ENCODE assay signal across 10 cellular contexts in genomic region chr20:45470939-45471338, GRCh38. TPM values are rescaled to one million over a fixed set of nuclear protein-coding genes. Genes with fewer than 3 reads are reported as not detected.
DNase-seq lines count a peak whose midpoint lies in the region; ATAC-seq, FAIRE-seq and TF ChIP-seq lines count a peak whose summit lies in the region.
"Had no signal": no experiment of that assay in that cellular context is flagged by ENCODE, and none has a peak within 500 bp of the region (broad histone marks: within the 10 kb centered on the region; RNA-seq: fewer than 3 reads in every experiment).

No MANE protein-coding gene starts in this region.

- H3K4me1 Mint-ChIP-seq in T-cell, result peaks cover 0 to 13% (median 13%) of the 10 kb centered on the region in 3 donors

- H3K4me3 ChIP-seq in AG04450 (ENCODE audit: low read depth, low read length), result no peak overlapping the region
- H3K4me3 ChIP-seq in right atrium auricular region, result peak overlapping the region; percentile 27 to 52
- peak overlapping the region in 6 of 7 experiments; percentile 22 to 38 (median 31) for H3K4me3 ChIP-seq in skin epidermis

- POLR2A ChIA-PET in AG04450 (lab: Yijun Ruan, JAX), result no interaction called here
- POLR2A ChIA-PET in T-cell (lab: Charles Lee), result no interaction called here

- H3K27ac Mint-ChIP-seq in T-cell, result no peak overlapping the region

- H3K27me3 ChIP-seq in AG04450 (ENCODE audit: control insufficient read depth, insufficient read depth, low read length), result peaks cover 44% of the 10 kb centered on the region
- no peaks in the 10 kb centered on the region for H3K27me3 ChIP-seq in right atrium auricular region

- CTCF ChIA-PET in AG04450 (lab: Charles Lee) (interaction anchor here (1.3 kb wide), 1 partner anchor 97 kb away, joined by 6 read pairs; no protein-coding TSS in a partner anchor), T-cell (lab: Charles Lee) (no interaction called here)

- peak overlapping the region; percentile 49 to 61 (median 57) for H3K4me3 Mint-ChIP-seq in T-cell

- no peaks in the 10 kb centered on the region; the same call in 1 of the 2 replicates for H3K9me3 ChIP-seq in AG04450 (ENCODE audit: control insufficient read depth, insufficient read depth, low read length)
- no peaks in the 10 kb centered on the region for H3K9me3 ChIP-seq in right atrium auricular region

- TF ChIP-seq CTCF in AG04450 (IDR thresholded peaks at IDR 0.05; ENCODE audit: low read depth, low read length) (peak; percentile 14; the same call in 1 of the 2 replicates), right atrium auricular region (IDR thresholded peaks at IDR 0.05) (no peak)

- H3K36me3 ChIP-seq in right atrium auricular region, result no peaks in the 10 kb centered on the region

- H3K9me3 Mint-ChIP-seq in T-cell, result no peaks in the 10 kb centered on the region

- DNase-seq in AG04450 (ENCODE audit: low read depth, low spot score), result no peak
- peak in 1 of 34 experiments; percentile 10 for DNase-seq in T-cell
- no peak for DNase-seq in right atrium auricular region (ENCODE audit: low spot score)
- no peak for DNase-seq in RCC 7860 (ENCODE audit: low spot score)

- H3K36me3 Mint-ChIP-seq in T-cell, result no peaks in the 10 kb centered on the region

- peaks cover 0 to 20% of the 10 kb centered on the region in 2 donors for H3K4me1 ChIP-seq in right atrium auricular region

- FAIRE-seq in RCC 7860 (lab: Jason Lieb, UNC), result no peak

- H3K27me3 Mint-ChIP-seq in T-cell, result peaks cover 49 to 52% of the 10 kb centered on the region in 2 donors

- ATAC-seq in GM19025 (IDR thresholded peaks at IDR 0.05; ENCODE audit: low read depth, unreplicated experiment) (peak; percentile 11), T-cell (replicated peaks in 1 of 4) (no peak), GM18520 (IDR thresholded peaks at IDR 0.05; ENCODE audit: unreplicated experiment) (no peak), GM18870 (IDR thresholded peaks at IDR 0.05; ENCODE audit: unreplicated experiment) (no peak)

- H3K27ac ChIP-seq in AG04450 (ENCODE audit: low read depth, low read length) (no peak overlapping the region), right atrium auricular region (peak overlapping the region in 1 of 2 donors; percentile 3), skin epidermis (peak overlapping the region in 3 of 21 experiments; percentile 18 to 65 (median 26))

RNA-seq across cellular contexts. Expression of gene WFDC2, which starts 1.4 kb away (rescaled TPM):
- not detected in 2 replicates for polyA plus RNA-seq in AG04450 (2011; rRNA removed)
- polyA minus RNA-seq in AG04450 (2011; rRNA and poly(A)+ RNA removed), result not detected in 2 replicates
- total RNA-seq in T-cell, result 1 to 10 TPM in 1 of 5 donors, under 1 TPM in 1, not detected in 3; 0.56 to 1.7 TPM
- total RNA-seq in right atrium auricular region, result 10 to 100 TPM in 1 of 2 donors, not detected in 1; 12.4 TPM
- total RNA-seq: dermis microvascular lymphatic vessel endothelial cell had no signal

RNA-seq across cellular contexts. Expression of gene SPINT3, which starts 44.5 kb away (rescaled TPM):
- not detected in 2 replicates for polyA plus RNA-seq in AG04450 (2011; rRNA removed)
- not detected in 2 replicates for polyA minus RNA-seq in AG04450 (2011; rRNA and poly(A)+ RNA removed)
- total RNA-seq in T-cell, result not detected
- total RNA-seq in right atrium auricular region, result not detected
- total RNA-seq: dermis microvascular lymphatic vessel endothelial cell, temporal lobe had no signal

RNA-seq across cellular contexts. Expression of gene PIGT, which starts 55.0 kb away (rescaled TPM):
- 114 and 140 TPM in 2 replicates for polyA plus RNA-seq in AG04450 (2011; rRNA removed)
- 51.4 and 58.4 TPM in 2 replicates for polyA minus RNA-seq in AG04450 (2011; rRNA and poly(A)+ RNA removed)
- 100 to 1,000 TPM in 2 of 5 donors, 10 to 100 TPM in 3; 76.6 to 140 (median 79.4) TPM for total RNA-seq in T-cell
- total RNA-seq in right atrium auricular region, result 100 to 1,000 TPM; 140 to 168 TPM
